In the genomic region with DNA sequence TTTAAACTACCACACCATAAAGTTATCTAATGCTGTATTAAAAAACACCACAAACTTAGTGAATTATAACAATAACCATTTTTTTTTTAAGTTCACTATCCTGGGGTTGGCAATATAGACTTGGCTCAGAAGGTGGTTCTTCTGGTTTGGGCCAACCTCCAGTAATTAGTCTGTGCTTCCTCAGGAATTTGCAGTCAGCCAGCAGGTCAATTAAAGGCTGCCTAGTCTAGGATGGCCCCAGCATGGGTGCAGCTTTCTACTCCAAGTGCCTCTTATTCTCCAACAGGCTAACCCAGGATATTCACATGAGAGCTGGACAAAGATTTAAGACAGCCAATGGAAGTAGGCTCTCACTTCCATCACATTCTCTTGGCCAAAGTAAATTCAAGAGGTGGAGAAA, we compare ENCODE assay signal across 17 cellular contexts.
"Had no signal": no experiment of that assay in that cellular context is flagged by ENCODE, and none has a peak within 500 bp of the region (broad histone marks: within the 10 kb centered on the region; RNA-seq: fewer than 3 reads in every experiment).

No MANE protein-coding gene starts in this region.

- ATAC-seq: activated T-cell treated with anti-CD3 and anti-CD28 coated beads, Interleukin-2, amount 50 U/mL, for 72 hours; left lung; stimulated activated naive B cell treated with anti-CD40 and anti-IgM and Interleukin-4, amounts not matched to agents 10 μg/mL and 1 μg/mL and 100 μg/mL, for 72 hours had no signal

- H3K4me2 ChIP-seq: hepatocyte had no signal

- H3K27me3 Mint-ChIP-seq: activated naive CD4-positive, alpha-beta T cell treated with anti-CD3 and anti-CD28 coated beads, Interleukin-2, amount 50 U/mL, for 24 hours; dendritic cell treated with granulocyte-macrophage colony-stimulating factor and Interleukin-4, amounts not matched to agents 40 ng/mL and 50 ng/mL, for 4 days; stimulated activated naive B cell treated with anti-CD40 and anti-IgM and Interleukin-4, amounts not matched to agents 10 μg/mL and 1 μg/mL and 100 μg/mL, for 72 hours had no signal

- H3K4me1 ChIP-seq: left lung, upper lobe of left lung had no signal

- H3K9me3 ChIP-seq: left lung, thoracic aorta, upper lobe of left lung had no signal

- H3K4me3 ChIP-seq: cardiac muscle cell, hepatocyte, left lung, thoracic aorta, upper lobe of left lung had no signal

- H2AFZ ChIP-seq: hepatocyte had no signal

- H3K4me3 Mint-ChIP-seq: activated naive CD4-positive, alpha-beta T cell treated with anti-CD3 and anti-CD28 coated beads, Interleukin-2, amount 50 U/mL, for 24 hours; activated T-cell treated with anti-CD3 and anti-CD28 coated beads, Interleukin-2, amount 50 U/mL, for 72 hours; dendritic cell treated with granulocyte-macrophage colony-stimulating factor and Interleukin-4, amounts not matched to agents 40 ng/mL and 50 ng/mL, for 4 days; nephron progenitor cell; stimulated activated naive B cell treated with anti-CD40 and anti-IgM and Interleukin-4, amounts not matched to agents 10 μg/mL and 1 μg/mL and 100 μg/mL, for 72 hours had no signal

- H3K27ac Mint-ChIP-seq: activated naive CD4-positive, alpha-beta T cell treated with anti-CD3 and anti-CD28 coated beads, Interleukin-2, amount 50 U/mL, for 24 hours; activated T-cell treated with anti-CD3 and anti-CD28 coated beads, Interleukin-2, amount 50 U/mL, for 72 hours; dendritic cell treated with granulocyte-macrophage colony-stimulating factor and Interleukin-4, amounts not matched to agents 40 ng/mL and 50 ng/mL, for 4 days; nephron progenitor cell; stimulated activated naive B cell treated with anti-CD40 and anti-IgM and Interleukin-4, amounts not matched to agents 10 μg/mL and 1 μg/mL and 100 μg/mL, for 72 hours had no signal

- H3K36me3 Mint-ChIP-seq: activated naive CD4-positive, alpha-beta T cell treated with anti-CD3 and anti-CD28 coated beads, Interleukin-2, amount 50 U/mL, for 24 hours; stimulated activated naive B cell treated with anti-CD40 and anti-IgM and Interleukin-4, amounts not matched to agents 10 μg/mL and 1 μg/mL and 100 μg/mL, for 72 hours had no signal

- H3K27ac ChIP-seq: cardiac muscle cell, hepatocyte, left lung, thoracic aorta, upper lobe of left lung had no signal

- DNase-seq: activated CD4-positive, alpha-beta T cell treated with anti-CD3 and anti-CD28 coated beads for 1 hour; activated CD8-positive, alpha-beta memory T cell treated with anti-CD3 and anti-CD28 coated beads for 24 hours; activated CD8-positive, alpha-beta memory T cell treated with anti-CD3 and anti-CD28 coated beads, Interleukin-2, amount 50 U/mL, for 48 hours; activated effector memory CD4-positive, alpha-beta T cell treated with anti-CD3 and anti-CD28 coated beads, Interleukin-2, amount 50 U/mL, for 16 hours; activated T-cell treated with anti-CD3 and anti-CD28 coated beads, Interleukin-2, amount 50 U/mL, for 72 hours; effector CD8-positive, alpha-beta T cell; left lung; nephron progenitor cell; occipital lobe; posterior cingulate gyrus; stimulated activated naive B cell treated with anti-CD40 and anti-IgM and Interleukin-4, amounts not matched to agents 10 μg/mL and 1 μg/mL and 100 μg/mL, for 72 hours; upper lobe of left lung had no signal

- H3K4me1 Mint-ChIP-seq: activated naive CD4-positive, alpha-beta T cell treated with anti-CD3 and anti-CD28 coated beads, Interleukin-2, amount 50 U/mL, for 24 hours; nephron progenitor cell; stimulated activated naive B cell treated with anti-CD40 and anti-IgM and Interleukin-4, amounts not matched to agents 10 μg/mL and 1 μg/mL and 100 μg/mL, for 72 hours had no signal

- H3K36me3 ChIP-seq: cardiac muscle cell, left lung, thoracic aorta, upper lobe of left lung had no signal

- H3K27me3 ChIP-seq: cardiac muscle cell, hepatocyte, left lung, upper lobe of left lung had no signal

- H3K79me2 ChIP-seq: hepatocyte had no signal

- H3K9me3 Mint-ChIP-seq: activated naive CD4-positive, alpha-beta T cell treated with anti-CD3 and anti-CD28 coated beads, Interleukin-2, amount 50 U/mL, for 24 hours; dendritic cell treated with granulocyte-macrophage colony-stimulating factor and Interleukin-4, amounts not matched to agents 40 ng/mL and 50 ng/mL, for 4 days; nephron progenitor cell; stimulated activated naive B cell treated with anti-CD40 and anti-IgM and Interleukin-4, amounts not matched to agents 10 μg/mL and 1 μg/mL and 100 μg/mL, for 72 hours had no signal
